Comparison of ENCODE assay signal across 15 cellular contexts in the genomic region with DNA sequence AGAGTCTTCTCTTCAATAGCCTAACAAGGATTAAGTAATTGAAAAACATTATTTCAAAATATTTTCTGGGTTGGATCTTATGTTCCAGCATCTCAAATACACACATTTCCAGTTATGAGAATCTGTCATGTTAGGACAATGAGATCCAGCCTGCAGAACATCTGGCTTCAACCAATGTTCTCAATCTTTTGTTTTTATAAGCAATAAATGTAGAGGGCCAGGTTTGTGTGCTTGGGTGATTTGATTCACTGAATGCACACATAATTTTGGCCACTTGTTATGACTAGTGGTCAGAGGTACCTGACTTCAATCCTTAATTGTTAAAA.
DNase-seq lines count a peak whose midpoint lies in the region; ATAC-seq and TF ChIP-seq lines count a peak whose summit lies in the region.
"Had no signal": no experiment of that assay in that cellular context is flagged by ENCODE, and none has a peak within 500 bp of the region (broad histone marks: within the 10 kb centered on the region; RNA-seq: fewer than 3 reads in every experiment).

No MANE protein-coding gene starts in this region.

- intact Hi-C loops in left ventricle myocardium inferior (cut with micrococcal nuclease) (no loop called here), Right ventricle myocardium inferior (cut with DNase I) (loop anchor here (10.0 kb wide), 1 partner anchor 314 kb away; no protein-coding TSS in a partner anchor)

- peak overlapping the region; percentile 84 for H3K27ac ChIP-seq in left ventricle myocardium inferior (replicated peaks)
- H3K27ac ChIP-seq: C4-2B had no signal

- H3K27me3 Mint-ChIP-seq in osteocyte (ENCODE audit: unreplicated experiment): no peaks in the 10 kb centered on the region

- peaks cover 38% of the 10 kb centered on the region for H3K4me1 ChIP-seq in left ventricle myocardium inferior
- H3K4me1 ChIP-seq: Caco-2, HAP-1 had no signal

- no peaks in the 10 kb centered on the region for H3K9me3 ChIP-seq in left ventricle myocardium inferior (replicated peaks)
- H3K9me3 ChIP-seq: BE2C, Caco-2, HAP-1 had no signal

- no peaks in the 10 kb centered on the region for H3K36me3 Mint-ChIP-seq in osteocyte (ENCODE audit: unreplicated experiment)
- H3K36me3 Mint-ChIP-seq: CD4-positive, alpha-beta memory T cell had no signal

- DNase-seq in left ventricle myocardium inferior (no peak), Right ventricle myocardium inferior (ENCODE audit: missing footprints) (no peak), fibroblast of peridontal ligament (ENCODE audit: extremely low read depth) (peak; percentile 70), osteocyte (ENCODE audit: extremely low spot score, unreplicated experiment) (no peak), COLO668 (lab: John Stamatoyannopoulos, UW; ENCODE audit: unreplicated experiment) (no peak)
- DNase-seq: BE2C; Caco-2; CD4-positive, alpha-beta memory T cell; DND-41; GDM1 had no signal

- no peak overlapping the region for H3K4me3 ChIP-seq in left ventricle myocardium inferior
- H3K4me3 ChIP-seq: HAP-1 had no signal

- no peak overlapping the region for H3K4me3 Mint-ChIP-seq in osteocyte (ENCODE audit: unreplicated experiment)
- H3K4me3 Mint-ChIP-seq: CD4-positive, alpha-beta memory T cell had no signal

- peak overlapping the region; percentile 89 for H3K27ac Mint-ChIP-seq in osteocyte (ENCODE audit: unreplicated experiment)
- H3K27ac Mint-ChIP-seq: CD4-positive, alpha-beta memory T cell had no signal

- H3K4me1 Mint-ChIP-seq in osteocyte (ENCODE audit: unreplicated experiment): peaks cover 77% of the 10 kb centered on the region
- H3K4me1 Mint-ChIP-seq: CD4-positive, alpha-beta memory T cell had no signal

- ATAC-seq in Right ventricle myocardium inferior (no peak), HG02885 (IDR thresholded peaks at IDR 0.05; ENCODE audit: poor library complexity, unreplicated experiment) (no peak), GM19324 (IDR thresholded peaks at IDR 0.05; ENCODE audit: low FRiP score, unreplicated experiment) (no peak)
- ATAC-seq: HepG2 had no signal

- no peaks in the 10 kb centered on the region for H3K9me3 Mint-ChIP-seq in osteocyte (ENCODE audit: unreplicated experiment)
- H3K9me3 Mint-ChIP-seq: CD4-positive, alpha-beta memory T cell had no signal

- H3K27me3 ChIP-seq in left ventricle myocardium inferior (ENCODE audit: low read depth): no peaks in the 10 kb centered on the region
- H3K27me3 ChIP-seq: BE2C had no signal

- TF ChIP-seq CTCF in left ventricle myocardium inferior (IDR thresholded peaks at IDR 0.05; ENCODE audit: borderline replicate concordance): no peak
- TF ChIP-seq CTCF in osteocyte (IDR thresholded peaks at IDR 0.05): no peak

- no peaks in the 10 kb centered on the region for H3K36me3 ChIP-seq in left ventricle myocardium inferior
- H3K36me3 ChIP-seq: BE2C, HAP-1 had no signal
